In the genomic region with DNA sequence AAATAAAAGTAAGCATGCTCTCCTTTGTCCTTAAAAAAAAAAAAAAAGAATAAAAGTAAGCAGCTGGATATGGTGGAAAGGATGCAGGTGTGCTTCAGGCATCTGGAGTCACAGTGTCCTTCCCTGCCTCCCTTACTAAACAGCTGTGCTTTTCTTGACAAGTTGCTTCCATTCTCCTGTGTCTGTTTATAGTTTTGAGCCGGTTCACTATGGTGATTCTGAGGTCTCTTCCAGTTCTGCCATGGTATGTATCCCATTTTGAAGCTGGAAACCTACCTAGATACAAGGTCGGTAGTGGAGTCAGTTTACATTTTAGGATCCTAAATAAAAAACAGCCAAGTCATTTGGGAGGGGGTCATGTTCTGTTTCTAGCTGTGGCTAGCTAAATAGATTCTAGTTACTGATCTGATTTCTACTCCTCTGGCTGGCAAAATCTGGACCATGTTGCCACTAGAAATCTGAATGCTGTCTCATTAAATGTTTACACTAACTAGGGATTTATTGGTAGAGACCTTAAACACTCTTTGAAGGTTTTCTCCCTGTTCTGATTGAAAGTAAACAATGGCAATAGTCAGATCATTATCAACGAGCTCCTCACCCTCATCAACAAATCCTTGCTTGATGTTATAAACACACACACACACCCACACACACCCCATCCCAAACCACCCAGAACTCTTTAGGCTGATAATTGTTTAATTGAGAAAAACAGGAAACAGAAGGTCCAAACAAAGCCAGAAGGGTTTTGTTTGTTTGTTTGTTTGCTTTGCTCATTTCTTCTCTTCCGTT, we compare ENCODE assay signal across 11 cellular contexts. TPM values are rescaled to one million over a fixed set of nuclear protein-coding genes. Genes with fewer than 3 reads are reported as not detected.
DNase-seq lines count a peak whose midpoint lies in the region; ATAC-seq lines count a peak whose summit lies in the region.
"Had no signal": no experiment of that assay in that cellular context is flagged by ENCODE, and none has a peak within 500 bp of the region (broad histone marks: within the 10 kb centered on the region; RNA-seq: fewer than 3 reads in every experiment).

No MANE protein-coding gene starts in this region.

- no peak for DNase-seq in activated CD4-positive, alpha-beta T cell treated with anti-CD3 and anti-CD28 coated beads, Interleukin-2, amount 10 ng/mL, durations not matched to agents 7 days and 5 days
- no peak for DNase-seq in activated CD4-positive, alpha-beta T cell treated with anti-CD3 and anti-CD28 coated beads for 4 hours
- no peak for DNase-seq in activated CD8-positive, alpha-beta T cell treated with anti-CD3 and anti-CD28 coated beads, Interleukin-2, amount 10 ng/mL, durations not matched to agents 7 days and 5 days
- DNase-seq in immature natural killer cell (no peak), kidney glomerular epithelial cell (lab: John Stamatoyannopoulos, UW) (no peak)
- DNase-seq: glutamatergic neuron, NCI-H69, nephron progenitor cell had no signal

- peaks cover 3% of the 10 kb centered on the region for H3K9me3 Mint-ChIP-seq in activated CD4-positive, alpha-beta T cell treated with anti-CD3 and anti-CD28 coated beads, Interleukin-2, amount 10 ng/mL, durations not matched to agents 7 days and 5 days
- peaks cover 4% of the 10 kb centered on the region for H3K9me3 Mint-ChIP-seq in activated CD8-positive, alpha-beta T cell treated with anti-CD3 and anti-CD28 coated beads, Interleukin-2, amount 10 ng/mL, durations not matched to agents 7 days and 5 days (ENCODE audit: insufficient read depth)
- H3K9me3 Mint-ChIP-seq in immature natural killer cell: no peaks in the 10 kb centered on the region
- H3K9me3 Mint-ChIP-seq in stimulated activated memory B cell treated with anti-CD40 and anti-IgM and Interleukin-4, amounts not matched to agents 10 μg/mL and 1 μg/mL and 100 μg/mL, for 72 hours: peaks cover 3% of the 10 kb centered on the region
- H3K9me3 Mint-ChIP-seq: nephron progenitor cell had no signal

- H3K36me3 Mint-ChIP-seq in activated CD4-positive, alpha-beta T cell treated with anti-CD3 and anti-CD28 coated beads, Interleukin-2, amount 10 ng/mL, durations not matched to agents 7 days and 5 days (ENCODE audit: low read depth): peaks cover 83% of the 10 kb centered on the region
- peaks cover 89% of the 10 kb centered on the region for H3K36me3 Mint-ChIP-seq in activated CD8-positive, alpha-beta T cell treated with anti-CD3 and anti-CD28 coated beads, Interleukin-2, amount 10 ng/mL, durations not matched to agents 7 days and 5 days (ENCODE audit: low read depth)
- H3K36me3 Mint-ChIP-seq in immature natural killer cell: peaks cover 45 to 57% (median 50%) of the 10 kb centered on the region in 3 donors
- H3K36me3 Mint-ChIP-seq in stimulated activated memory B cell treated with anti-CD40 and anti-IgM and Interleukin-4, amounts not matched to agents 10 μg/mL and 1 μg/mL and 100 μg/mL, for 72 hours: peaks cover 18% of the 10 kb centered on the region

- H3K4me1 Mint-ChIP-seq in activated CD4-positive, alpha-beta T cell treated with anti-CD3 and anti-CD28 coated beads, Interleukin-2, amount 10 ng/mL, durations not matched to agents 7 days and 5 days: peaks cover 93% of the 10 kb centered on the region
- peaks cover 87% of the 10 kb centered on the region for H3K4me1 Mint-ChIP-seq in activated CD8-positive, alpha-beta T cell treated with anti-CD3 and anti-CD28 coated beads, Interleukin-2, amount 10 ng/mL, durations not matched to agents 7 days and 5 days (ENCODE audit: low read depth)
- H3K4me1 Mint-ChIP-seq in immature natural killer cell: peaks cover 86 to 99% of the 10 kb centered on the region in 2 donors
- H3K4me1 Mint-ChIP-seq in stimulated activated memory B cell treated with anti-CD40 and anti-IgM and Interleukin-4, amounts not matched to agents 10 μg/mL and 1 μg/mL and 100 μg/mL, for 72 hours: peaks cover 65% of the 10 kb centered on the region

- H3K4me3 Mint-ChIP-seq in activated CD4-positive, alpha-beta T cell treated with anti-CD3 and anti-CD28 coated beads, Interleukin-2, amount 10 ng/mL, durations not matched to agents 7 days and 5 days: peak overlapping the region; percentile 49
- peak overlapping the region; percentile 13 for H3K4me3 Mint-ChIP-seq in activated CD8-positive, alpha-beta T cell treated with anti-CD3 and anti-CD28 coated beads, Interleukin-2, amount 10 ng/mL, durations not matched to agents 7 days and 5 days
- peak overlapping the region in 2 of 5 donors; percentile 42 to 52 for H3K4me3 Mint-ChIP-seq in immature natural killer cell
- no peak overlapping the region for H3K4me3 Mint-ChIP-seq in stimulated activated memory B cell treated with anti-CD40 and anti-IgM and Interleukin-4, amounts not matched to agents 10 μg/mL and 1 μg/mL and 100 μg/mL, for 72 hours
- H3K4me3 Mint-ChIP-seq: nephron progenitor cell had no signal

- CTCF ChIA-PET in activated CD4-positive, alpha-beta T cell treated with anti-CD3 and anti-CD28 coated beads, Interleukin-2, amount 10 ng/mL, durations not matched to agents 7 days and 5 days (lab: Charles Lee): interaction anchor here (0.7 to 2.9 kb wide), 9 partner anchors 8 to 108 kb away, joined by 3 to 16 read pairs (median 5); a partner anchor contains a TSS
- CTCF ChIA-PET in activated CD8-positive, alpha-beta T cell treated with anti-CD3 and anti-CD28 coated beads, Interleukin-2, amount 10 ng/mL, durations not matched to agents 7 days and 5 days (lab: Charles Lee): interaction anchor here (1.3 to 10.0 kb wide), 3 partner anchors 15 to 79 kb away, joined by 4 to 214 read pairs (median 15); no protein-coding TSS in a partner anchor

- no peak for ATAC-seq in activated CD8-positive, alpha-beta T cell treated with anti-CD3 and anti-CD28 coated beads, Interleukin-2, amount 10 ng/mL, durations not matched to agents 7 days and 5 days
- ATAC-seq in stimulated activated memory B cell treated with anti-CD40 and anti-IgM and Interleukin-4, amounts not matched to agents 10 μg/mL and 1 μg/mL and 100 μg/mL, for 72 hours: no peak
- ATAC-seq in HG03045 (IDR thresholded peaks at IDR 0.05; ENCODE audit: unreplicated experiment) (no peak), HG03095 (IDR thresholded peaks at IDR 0.05; ENCODE audit: unreplicated experiment) (no peak)

- H3K27me3 Mint-ChIP-seq in activated CD4-positive, alpha-beta T cell treated with anti-CD3 and anti-CD28 coated beads, Interleukin-2, amount 10 ng/mL, durations not matched to agents 7 days and 5 days: no peaks in the 10 kb centered on the region
- no peaks in the 10 kb centered on the region for H3K27me3 Mint-ChIP-seq in activated CD8-positive, alpha-beta T cell treated with anti-CD3 and anti-CD28 coated beads, Interleukin-2, amount 10 ng/mL, durations not matched to agents 7 days and 5 days (ENCODE audit: low read depth)
- no peaks in the 10 kb centered on the region for H3K27me3 Mint-ChIP-seq in immature natural killer cell (ENCODE audit: low read depth in 3 of 3)
- no peaks in the 10 kb centered on the region for H3K27me3 Mint-ChIP-seq in stimulated activated memory B cell treated with anti-CD40 and anti-IgM and Interleukin-4, amounts not matched to agents 10 μg/mL and 1 μg/mL and 100 μg/mL, for 72 hours

- H3K27ac Mint-ChIP-seq in activated CD4-positive, alpha-beta T cell treated with anti-CD3 and anti-CD28 coated beads, Interleukin-2, amount 10 ng/mL, durations not matched to agents 7 days and 5 days: peak overlapping the region; percentile 80
- H3K27ac Mint-ChIP-seq in activated CD8-positive, alpha-beta T cell treated with anti-CD3 and anti-CD28 coated beads, Interleukin-2, amount 10 ng/mL, durations not matched to agents 7 days and 5 days: peak overlapping the region; percentile 69
- peak overlapping the region; percentile 55 to 85 (median 72) for H3K27ac Mint-ChIP-seq in immature natural killer cell
- H3K27ac Mint-ChIP-seq in stimulated activated memory B cell treated with anti-CD40 and anti-IgM and Interleukin-4, amounts not matched to agents 10 μg/mL and 1 μg/mL and 100 μg/mL, for 72 hours: peak overlapping the region; percentile 67
- H3K27ac Mint-ChIP-seq: nephron progenitor cell had no signal

- POLR2A ChIA-PET in activated CD4-positive, alpha-beta T cell treated with anti-CD3 and anti-CD28 coated beads, Interleukin-2, amount 10 ng/mL, durations not matched to agents 7 days and 5 days (lab: Charles Lee): interaction anchor here (0.6 kb wide), 2 partner anchors 107 to 152 kb away, joined by 3 read pairs; no protein-coding TSS in a partner anchor
- POLR2A ChIA-PET in activated CD8-positive, alpha-beta T cell treated with anti-CD3 and anti-CD28 coated beads, Interleukin-2, amount 10 ng/mL, durations not matched to agents 7 days and 5 days (lab: Charles Lee): interaction anchor here (0.8 to 2.7 kb wide), 3 partner anchors 12 to 81 kb away, joined by 3 to 9 read pairs (median 5); no protein-coding TSS in a partner anchor

RNA-seq across cellular contexts. Expression of a gene that starts 7.9 kb away (rescaled TPM):
- 10 to 100 TPM; 83.8 to 97.9 TPM for total RNA-seq in activated CD4-positive, alpha-beta T cell treated with anti-CD3 and anti-CD28 coated beads, Interleukin-2, amount 10 ng/mL, durations not matched to agents 7 days and 5 days
- 100 to 1,000 TPM; 106 to 108 TPM for total RNA-seq in activated CD8-positive, alpha-beta T cell treated with anti-CD3 and anti-CD28 coated beads, Interleukin-2, amount 10 ng/mL, durations not matched to agents 7 days and 5 days
- polyA plus RNA-seq in immature natural killer cell: 10 to 100 TPM; 30.8 to 49.7 (median 44.6) TPM
